Comparison of ENCODE assay signal across 35 cellular contexts in genomic region chr15:47367991-47368390, GRCh38.
"Had no signal": no experiment of that assay in that cellular context is flagged by ENCODE, and none has a peak within 500 bp of the region (broad histone marks: within the 10 kb centered on the region; RNA-seq: fewer than 3 reads in every experiment).

No MANE protein-coding gene starts in this region.

- DNase-seq: activated B cell treated with CpG ODN at 0.5 μM for 24 hours; activated CD4-positive, alpha-beta memory T cell treated with anti-CD3 and anti-CD28 coated beads, Interleukin-2, amount 10 ng/mL, durations not matched to agents 7 days and 5 days; activated CD4-positive, alpha-beta T cell treated with anti-CD3 and anti-CD28 coated beads for 48 hours; activated CD4-positive, CD25-positive, alpha-beta regulatory T cell treated with anti-CD3 and anti-CD28 coated beads, Interleukin-2, amount 50 U/mL, for 72 hours; activated CD8-positive, alpha-beta memory T cell treated with anti-CD3 and anti-CD28 coated beads for 24 hours; activated CD8-positive, alpha-beta memory T cell treated with anti-CD3 and anti-CD28 coated beads, Interleukin-2, amount 10 ng/mL, durations not matched to agents 7 days and 5 days; activated CD8-positive, alpha-beta memory T cell treated with anti-CD3 and anti-CD28 coated beads, Interleukin-2, amount 50 U/mL, for 48 hours; activated effector memory CD4-positive, alpha-beta T cell treated with Interleukin-2 at 50 U/mL for 16 hours; activated naive CD4-positive, alpha-beta T cell treated with anti-CD3 and anti-CD28 coated beads, Interleukin-2, amount 50 U/mL, for 16 hours; activated naive CD8-positive, alpha-beta T cell treated with anti-CD3 and anti-CD28 coated beads for 36 hours; activated T-cell treated with anti-CD3 and anti-CD28 coated beads, Interleukin-2, amount 50 U/mL, for 48 hours; amygdala; Karpas-422; KBM-7; MM.1S; MV-4-11; NCI-H1092; NCI-H1436 treated with DMSO at 0.1 percent for 48 hours; NCI-H1694 treated with DMSO at 0.1 percent for 48 hours; NCI-H2029; NCI-H226; NCI-H510A; NCI-H526 treated with DMSO at 0.1 percent for 48 hours; NCI-H82; RPMI8226; SHP77 treated with DMSO at 0.1 percent for 48 hours; SW 1271; T-helper 1 cell; T-helper 2 cell; T-helper 9 cell had no signal

- H3K27ac ChIP-seq: ascending aorta, breast epithelium, SJSA1, VCaP had no signal

- H3K9me3 ChIP-seq: ascending aorta, breast epithelium, SJSA1 had no signal

- H3K36me3 ChIP-seq: ascending aorta, breast epithelium, SJSA1 had no signal

- H3K27me3 ChIP-seq: ascending aorta, breast epithelium, SJSA1 had no signal

- H3K4me1 ChIP-seq: ascending aorta, breast epithelium, SJSA1 had no signal

- ATAC-seq: activated CD8-positive, alpha-beta memory T cell treated with anti-CD3 and anti-CD28 coated beads, Interleukin-2, amount 10 ng/mL, durations not matched to agents 7 days and 5 days; Panc1 had no signal

- H3K4me3 ChIP-seq: ascending aorta, breast epithelium, SJSA1 had no signal
